In the genomic region with DNA sequence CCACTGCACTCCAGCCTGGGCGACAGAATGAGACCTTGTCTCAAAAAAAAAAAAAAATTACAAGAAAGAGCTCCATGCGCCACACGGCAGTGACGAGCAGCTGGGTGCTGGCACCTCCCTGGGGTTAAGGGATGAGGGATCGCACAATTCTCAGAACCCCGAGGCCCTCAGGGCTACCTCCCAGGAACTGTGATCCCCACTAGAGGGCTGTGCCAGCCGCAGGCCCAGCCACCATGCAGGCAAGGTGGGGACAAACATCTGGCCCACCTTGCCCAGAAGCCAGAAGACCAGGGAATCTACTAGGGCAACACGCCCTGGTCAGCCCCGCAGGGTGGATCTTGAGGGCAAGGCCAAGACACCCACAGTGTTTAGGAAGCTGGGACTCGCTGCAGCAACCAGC, we compare ENCODE assay signal across 38 cellular contexts. TPM values are rescaled to one million over a fixed set of nuclear protein-coding genes. Genes with fewer than 3 reads are reported as not detected.
"Had no signal": no experiment of that assay in that cellular context is flagged by ENCODE, and none has a peak within 500 bp of the region (broad histone marks: within the 10 kb centered on the region; RNA-seq: fewer than 3 reads in every experiment).

No MANE protein-coding gene starts in this region.

- H3K27me3 ChIP-seq: colonic mucosa, esophagus muscularis mucosa, heart left ventricle, hepatocyte, left lung, ovary, tibial nerve, upper lobe of left lung had no signal

- H3K9me3 Mint-ChIP-seq: dendritic cell treated with granulocyte-macrophage colony-stimulating factor and Interleukin-4, amounts not matched to agents 40 ng/mL and 50 ng/mL, for 4 days; naive thymus-derived CD4-positive, alpha-beta T cell; nephron; neural progenitor cell had no signal

- DNase-seq: colonic mucosa; effector CD8-positive, alpha-beta T cell; foreskin keratinocyte; heart left ventricle; left cardiac atrium; left lung; mesendoderm; midbrain; naive thymus-derived CD4-positive, alpha-beta T cell; nucleus accumbens; ovary; stimulated activated CD4-positive, alpha-beta T cell treated with anti-CD3 and anti-CD28 coated beads, Interleukin-12 subunit alpha, Interleukin-12 subunit beta, amount 100 ng/mL, for 4 hours; stimulated activated CD4-positive, alpha-beta T cell treated with anti-CD3 and anti-CD28 coated beads, Interleukin-1b, Interleukin-23, amount 100 ng/mL, for 48 hours; stimulated activated CD4-positive, alpha-beta T cell treated with anti-CD3 and anti-CD28 coated beads, Interleukin-4, amount 100 ng/mL, for 1 hour; stimulated activated CD8-positive, alpha-beta memory T cell treated with anti-CD3 and anti-CD28 coated beads, Interleukin-4, amount 100 ng/mL, for 48 hours; stimulated activated naive CD4-positive, alpha-beta T cell; substantia nigra; upper lobe of left lung had no signal

- H2AFZ ChIP-seq: hepatocyte, neural progenitor cell had no signal

- H3K36me3 ChIP-seq: colonic mucosa, esophagus muscularis mucosa, gastroesophageal sphincter, heart left ventricle, left lung, neural progenitor cell, ovary, thoracic aorta, tibial nerve, upper lobe of left lung had no signal

- H3K4me3 ChIP-seq: colonic mucosa, esophagus muscularis mucosa, gastroesophageal sphincter, heart left ventricle, hepatocyte, left lung, neural progenitor cell, ovary, smooth muscle cell, thoracic aorta, tibial nerve, upper lobe of left lung had no signal

- H3K9ac ChIP-seq: neural progenitor cell had no signal

- H3K4me1 Mint-ChIP-seq: neural progenitor cell had no signal

- H3K27ac ChIP-seq: colonic mucosa, esophagus muscularis mucosa, foreskin keratinocyte, gastroesophageal sphincter, heart left ventricle, hepatocyte, left lung, neural progenitor cell, ovary, thoracic aorta, tibial nerve, upper lobe of left lung had no signal

- H3K4me1 ChIP-seq: colonic mucosa, esophagus muscularis mucosa, foreskin keratinocyte, gastroesophageal sphincter, heart left ventricle, left lung, neural progenitor cell, tibial nerve, upper lobe of left lung had no signal

- H3K36me3 Mint-ChIP-seq: naive thymus-derived CD4-positive, alpha-beta T cell; neural progenitor cell had no signal

- H3K4me3 Mint-ChIP-seq: dendritic cell treated with granulocyte-macrophage colony-stimulating factor and Interleukin-4, amounts not matched to agents 40 ng/mL and 50 ng/mL, for 4 days; naive thymus-derived CD4-positive, alpha-beta T cell; nephron; neural progenitor cell had no signal

- H3K4me2 ChIP-seq: hepatocyte, neural progenitor cell, smooth muscle cell had no signal

- FAIRE-seq: endothelial cell of umbilical vein, urothelium cell line had no signal

- H3K79me2 ChIP-seq: hepatocyte had no signal

- H3K9me3 ChIP-seq: colonic mucosa, esophagus muscularis mucosa, gastroesophageal sphincter, left lung, ovary, thoracic aorta, tibial nerve, upper lobe of left lung had no signal

- H3K27ac Mint-ChIP-seq: dendritic cell treated with granulocyte-macrophage colony-stimulating factor and Interleukin-4, amounts not matched to agents 40 ng/mL and 50 ng/mL, for 4 days; nephron; neural progenitor cell; progenitor cell of endocrine pancreas had no signal

RNA-seq across cellular contexts. Expression of gene SAG, which starts 6.6 kb away (rescaled TPM):
- total RNA-seq: chondrocyte, endothelial cell of umbilical vein, epithelial cell of proximal tubule, esophagus muscularis mucosa, fibroblast of lung, foreskin keratinocyte, kidney epithelial cell, left cardiac atrium, left lung, lower leg skin, lung microvascular endothelial cell, mucosa of gallbladder, ovary, progenitor cell of endocrine pancreas, sciatic nerve, smooth muscle cell, thoracic aorta, tibial nerve had no signal
- polyA plus RNA-seq: endothelial cell of umbilical vein; fibroblast of lung; foreskin keratinocyte; heart left ventricle; hepatocyte; naive thymus-derived CD4-positive, alpha-beta T cell; ovary; smooth muscle cell had no signal
